In genomic region chr9:134068742-134069535, GRCh38 we compare ENCODE assay signal across 8 cellular contexts. TPM values are rescaled to one million over a fixed set of nuclear protein-coding genes. Genes with fewer than 3 reads are reported as not detected.
DNase-seq lines count a peak whose midpoint lies in the region; TF ChIP-seq lines count a peak whose summit lies in the region.

No MANE protein-coding gene starts in this region.

- H3K36me3 Mint-ChIP-seq in activated naive CD4-positive, alpha-beta T cell treated with anti-CD3 and anti-CD28 coated beads for 36 hours (ENCODE audit: low read depth), result peaks cover 2% of the 10 kb centered on the region
- H3K36me3 Mint-ChIP-seq in activated T-helper 1 cell treated with anti-CD3 and anti-CD28 coated beads, Interleukin-12 subunit alpha, Interleukin-12 subunit beta, Interleukin-2, Interleukin-4 antibody, amounts not matched to agents 30 ng/mL and 10 ng/mL and 1 ng/mL, durations not matched to agents 14 hours and 24 hours and 36 hours (ENCODE audit: low read depth), result no peaks in the 10 kb centered on the region

- H3K4me3 ChIP-seq in iPS-20b (ENCODE audit: low read length) (peak overlapping the region; percentile 83), stomach (peak overlapping the region; percentile 66 to 92 (median 86))

- H3K9me3 Mint-ChIP-seq in activated naive CD4-positive, alpha-beta T cell treated with anti-CD3 and anti-CD28 coated beads for 36 hours, result no peaks in the 10 kb centered on the region
- H3K9me3 Mint-ChIP-seq in activated T-helper 1 cell treated with anti-CD3 and anti-CD28 coated beads, Interleukin-12 subunit alpha, Interleukin-12 subunit beta, Interleukin-2, Interleukin-4 antibody, amounts not matched to agents 30 ng/mL and 10 ng/mL and 1 ng/mL, durations not matched to agents 14 hours and 24 hours and 36 hours, result no peaks in the 10 kb centered on the region

- intact Hi-C loops in activated naive CD4-positive, alpha-beta T cell treated with anti-CD3 and anti-CD28 coated beads for 36 hours (cut with micrococcal nuclease), result loop anchor here (1.0 to 10.0 kb wide), 7 partner anchors 30 to 924 kb away; partner anchors contain the start of genes BRD3OS, RNU6ATAC and VAV2
- intact Hi-C loops in activated T-helper 1 cell treated with anti-CD3 and anti-CD28 coated beads, Interleukin-12 subunit alpha, Interleukin-12 subunit beta, Interleukin-2, Interleukin-4 antibody, amounts not matched to agents 30 ng/mL and 10 ng/mL and 1 ng/mL, durations not matched to agents 14 hours and 24 hours and 36 hours (cut with micrococcal nuclease), result loop anchor here (1.0 to 5.0 kb wide), 10 partner anchors 30 to 1893 kb away; partner anchors contain the start of genes BRD3OS, CACFD1, GTF3C5 and RNU6ATAC
- intact Hi-C loops in stomach (cut with DNase I; ENCODE audit: low total_unique reads), result no loop called here

- H3K27ac ChIP-seq in iPS-20b (ENCODE audit: low read length), result no peak overlapping the region
- H3K27ac ChIP-seq in stomach, result peak overlapping the region; percentile 92 to 100 (median 98)

- H3K4me3 Mint-ChIP-seq in activated naive CD4-positive, alpha-beta T cell treated with anti-CD3 and anti-CD28 coated beads for 36 hours, result peak overlapping the region; percentile 74
- H3K4me3 Mint-ChIP-seq in activated T-helper 1 cell treated with anti-CD3 and anti-CD28 coated beads, Interleukin-12 subunit alpha, Interleukin-12 subunit beta, Interleukin-2, Interleukin-4 antibody, amounts not matched to agents 30 ng/mL and 10 ng/mL and 1 ng/mL, durations not matched to agents 14 hours and 24 hours and 36 hours, result peak overlapping the region; percentile 86

- peaks cover 13% of the 10 kb centered on the region for H3K27me3 Mint-ChIP-seq in activated naive CD4-positive, alpha-beta T cell treated with anti-CD3 and anti-CD28 coated beads for 36 hours (ENCODE audit: low read depth)
- peaks cover 18% of the 10 kb centered on the region for H3K27me3 Mint-ChIP-seq in activated T-helper 1 cell treated with anti-CD3 and anti-CD28 coated beads, Interleukin-12 subunit alpha, Interleukin-12 subunit beta, Interleukin-2, Interleukin-4 antibody, amounts not matched to agents 30 ng/mL and 10 ng/mL and 1 ng/mL, durations not matched to agents 14 hours and 24 hours and 36 hours (ENCODE audit: insufficient read depth)

- no peaks in the 10 kb centered on the region for H3K36me3 ChIP-seq in iPS-20b (ENCODE audit: insufficient read depth, low read depth, low read length)
- no peaks in the 10 kb centered on the region for H3K36me3 ChIP-seq in stomach

- H3K4me1 ChIP-seq in iPS-20b (ENCODE audit: insufficient read depth, low read length) (peaks cover 3% of the 10 kb centered on the region; the same call in 1 of the 2 replicates), stomach (peaks cover 16 to 37% (median 35%) of the 10 kb centered on the region in 4 donors)

- H3K27me3 ChIP-seq in iPS-20b (ENCODE audit: insufficient read depth, low read length) (peaks cover 23% of the 10 kb centered on the region), stomach (peaks cover 0 to 25% (median 0%) of the 10 kb centered on the region in 3 donors)

- TF ChIP-seq POLR2A in stomach (IDR thresholded peaks at IDR 0.05), result no peak

- no peak for TF ChIP-seq EP300 in stomach (IDR thresholded peaks at IDR 0.05)

- peak overlapping the region; percentile 76; the same call in 1 of the 2 replicates for H3K9ac ChIP-seq in iPS-20b (ENCODE audit: low read depth, low read length)

- WGBS in stomach, 5 donors, result 9 to 26% (median 9%) methylated on average over 30 to 31 of the region's 31 CpGs

- TF ChIP-seq CTCF in stomach (IDR thresholded peaks at IDR 0.05), result no peak

- no peaks in the 10 kb centered on the region for H3K9me3 ChIP-seq in iPS-20b (ENCODE audit: insufficient read depth, low read depth, low read length)
- no peaks in the 10 kb centered on the region for H3K9me3 ChIP-seq in stomach

- peak overlapping the region; percentile 75 for H3K27ac Mint-ChIP-seq in activated naive CD4-positive, alpha-beta T cell treated with anti-CD3 and anti-CD28 coated beads for 36 hours
- H3K27ac Mint-ChIP-seq in activated T-helper 1 cell treated with anti-CD3 and anti-CD28 coated beads, Interleukin-12 subunit alpha, Interleukin-12 subunit beta, Interleukin-2, Interleukin-4 antibody, amounts not matched to agents 30 ng/mL and 10 ng/mL and 1 ng/mL, durations not matched to agents 14 hours and 24 hours and 36 hours, result peak overlapping the region; percentile 89

- CTCF ChIA-PET in activated naive CD4-positive, alpha-beta T cell treated with anti-CD3 and anti-CD28 coated beads for 36 hours (lab: Charles Lee), result interaction anchor here (0.7 kb wide), 1 partner anchor 1045 kb away, joined by 3 read pairs; no protein-coding TSS in a partner anchor

- peaks cover 24% of the 10 kb centered on the region for H3K4me1 Mint-ChIP-seq in activated naive CD4-positive, alpha-beta T cell treated with anti-CD3 and anti-CD28 coated beads for 36 hours (ENCODE audit: low read depth)
- peaks cover 14% of the 10 kb centered on the region for H3K4me1 Mint-ChIP-seq in activated T-helper 1 cell treated with anti-CD3 and anti-CD28 coated beads, Interleukin-12 subunit alpha, Interleukin-12 subunit beta, Interleukin-2, Interleukin-4 antibody, amounts not matched to agents 30 ng/mL and 10 ng/mL and 1 ng/mL, durations not matched to agents 14 hours and 24 hours and 36 hours (ENCODE audit: low read depth)

- no peak for DNase-seq in activated naive CD4-positive, alpha-beta T cell treated with anti-CD3 and anti-CD28 coated beads for 36 hours
- DNase-seq in activated naive CD4-positive, alpha-beta T cell treated with Interleukin-2 at 50 U/mL for 16 hours, result no peak
- DNase-seq in activated T-helper 1 cell treated with anti-CD3 and anti-CD28 coated beads, Interleukin-12 subunit alpha, Interleukin-12 subunit beta, Interleukin-2, Interleukin-4 antibody, amounts not matched to agents 30 ng/mL and 10 ng/mL and 1 ng/mL, durations not matched to agents 14 hours and 24 hours and 36 hours (ENCODE audit: low spot score), result no peak
- DNase-seq in stomach (peak; percentile 26), Kasumi-1 (lab: John Stamatoyannopoulos, UW) (no peak), NCI-H2227 (lab: John Stamatoyannopoulos, UW; ENCODE audit: unreplicated experiment) (no peak), NCI-H345 (lab: John Stamatoyannopoulos, UW) (no peak)

RNA-seq across cellular contexts. Expression of gene BRD3, which starts 1.1 kb away (rescaled TPM):
- total RNA-seq in activated naive CD4-positive, alpha-beta T cell treated with anti-CD3 and anti-CD28 coated beads for 36 hours, result 10 to 100 TPM; 34.2 to 36.6 TPM
- total RNA-seq in activated T-helper 1 cell treated with anti-CD3 and anti-CD28 coated beads, Interleukin-12 subunit alpha, Interleukin-12 subunit beta, Interleukin-2, Interleukin-4 antibody, amounts not matched to agents 30 ng/mL and 10 ng/mL and 1 ng/mL, durations not matched to agents 14 hours and 24 hours and 36 hours, result 34.2 and 36.7 TPM in 2 replicates
- total RNA-seq in stomach, result 10 to 100 TPM; 14.5 to 29.0 (median 22.6) TPM
- polyA plus RNA-seq in stomach, result 1 to 10 TPM; 6.4 to 8.3 (median 7.9) TPM

RNA-seq across cellular contexts. Expression of gene BRD3OS, which starts 43.7 kb away (rescaled TPM):
- total RNA-seq in activated naive CD4-positive, alpha-beta T cell treated with anti-CD3 and anti-CD28 coated beads for 36 hours, result 1 to 10 TPM; 6.3 to 6.7 TPM
- 12.3 and 14.5 TPM in 2 replicates for total RNA-seq in activated T-helper 1 cell treated with anti-CD3 and anti-CD28 coated beads, Interleukin-12 subunit alpha, Interleukin-12 subunit beta, Interleukin-2, Interleukin-4 antibody, amounts not matched to agents 30 ng/mL and 10 ng/mL and 1 ng/mL, durations not matched to agents 14 hours and 24 hours and 36 hours
- 10 to 100 TPM in 1 of 5 donors, 1 to 10 TPM in 3, not detected in 1; 2.4 to 12.0 (median 4.4) TPM for total RNA-seq in stomach
- polyA plus RNA-seq in stomach, result 1 to 10 TPM; 4.7 to 9.0 (median 8.2) TPM
